In genomic region chr15:70818580-70818979, GRCh38 we compare ENCODE assay signal across 39 cellular contexts. TPM values are rescaled to one million over a fixed set of nuclear protein-coding genes. Genes with fewer than 3 reads are reported as not detected.
"Had no signal": no experiment of that assay in that cellular context is flagged by ENCODE, and none has a peak within 500 bp of the region (broad histone marks: within the 10 kb centered on the region; RNA-seq: fewer than 3 reads in every experiment).

No MANE protein-coding gene starts in this region.

- H3K36me3 Mint-ChIP-seq: activated naive CD4-positive, alpha-beta T cell treated with anti-CD3 and anti-CD28 coated beads, Interleukin-2, amount 10 ng/mL, durations not matched to agents 7 days and 5 days; activated naive CD4-positive, alpha-beta T cell treated with anti-CD3 and anti-CD28 coated beads, Interleukin-2, amount 50 U/mL, for 24 hours; activated naive CD4-positive, alpha-beta T cell treated with anti-CD3 and anti-CD28 coated beads, Interleukin-2, amount 50 U/mL, for 72 hours; activated naive CD8-positive, alpha-beta T cell; activated naive CD8-positive, alpha-beta T cell treated with anti-CD3 and anti-CD28 coated beads for 36 hours; activated naive CD8-positive, alpha-beta T cell treated with anti-CD3 and anti-CD28 coated beads, Interleukin-2, amount 10 ng/mL, durations not matched to agents 7 days and 5 days; brain had no signal

- ATAC-seq: activated naive CD4-positive, alpha-beta T cell treated with anti-CD3 and anti-CD28 coated beads, Interleukin-2, amount 50 U/mL, for 72 hours; activated naive CD8-positive, alpha-beta T cell treated with anti-CD3 and anti-CD28 coated beads, Interleukin-2, amount 50 U/mL, for 24 hours; activated T-cell treated with anti-CD3 and anti-CD28 coated beads, Interleukin-2, amount 50 U/mL, for 4 hours; activated T-cell treated with anti-CD3 and anti-CD28 coated beads, Interleukin-2, amount 50 U/mL, for 72 hours; activated T-helper 17 cell treated with anti-CD3 and anti-CD28 coated beads, Interleukin-2, amount 50 U/mL, for 72 hours; body of pancreas had no signal

- FAIRE-seq: astrocyte, colon had no signal

- DNase-seq: activated effector memory CD4-positive, alpha-beta T cell treated with anti-CD3 and anti-CD28 coated beads, Interleukin-2, amount 50 U/mL, for 16 hours; activated effector memory CD4-positive, alpha-beta T cell treated with Interleukin-2 at 50 U/mL for 16 hours; activated gamma-delta T cell; activated gamma-delta T cell treated with Interleukin-2 at 50 U/mL for 16 hours; activated naive CD4-positive, alpha-beta T cell; activated naive CD4-positive, alpha-beta T cell treated with anti-CD3 and anti-CD28 coated beads for 36 hours; activated naive CD4-positive, alpha-beta T cell treated with anti-CD3 and anti-CD28 coated beads, Interleukin-2, amount 10 ng/mL, durations not matched to agents 7 days and 5 days; activated naive CD4-positive, alpha-beta T cell treated with anti-CD3 and anti-CD28 coated beads, Interleukin-2, amount 50 U/mL, for 16 hours; activated naive CD4-positive, alpha-beta T cell treated with Interleukin-2 at 50 U/mL for 16 hours; activated naive CD8-positive, alpha-beta T cell treated with anti-CD3 and anti-CD28 coated beads for 36 hours; activated naive CD8-positive, alpha-beta T cell treated with anti-CD3 and anti-CD28 coated beads, Interleukin-2, amount 10 ng/mL, durations not matched to agents 7 days and 5 days; activated naive CD8-positive, alpha-beta T cell treated with anti-CD3 and anti-CD28 coated beads, Interleukin-2, amount 50 U/mL, for 24 hours; activated T-cell treated with anti-CD3 and anti-CD28 coated beads, Interleukin-2, amount 50 U/mL, for 24 hours; activated T-cell treated with anti-CD3 and anti-CD28 coated beads, Interleukin-2, amount 50 U/mL, for 4 hours; activated T-cell treated with anti-CD3 and anti-CD28 coated beads, Interleukin-2, amount 50 U/mL, for 48 hours; activated T-cell treated with anti-CD3 and anti-CD28 coated beads, Interleukin-2, amount 50 U/mL, for 72 hours; adrenal gland; amniotic stem cell; amygdala; anterior cingulate cortex; aorta; body of pancreas; brain microvascular endothelial cell; caudate nucleus; central memory CD4-positive, alpha-beta T cell; cerebellar nuclear complex had no signal

- H3K36me3 ChIP-seq: adrenal gland, ascending aorta, brain microvascular endothelial cell, breast epithelium, cardiac muscle cell had no signal

- H3K9me3 Mint-ChIP-seq: activated naive CD4-positive, alpha-beta T cell treated with anti-CD3 and anti-CD28 coated beads, Interleukin-2, amount 10 ng/mL, durations not matched to agents 7 days and 5 days; activated naive CD4-positive, alpha-beta T cell treated with anti-CD3 and anti-CD28 coated beads, Interleukin-2, amount 50 U/mL, for 24 hours; activated naive CD4-positive, alpha-beta T cell treated with anti-CD3 and anti-CD28 coated beads, Interleukin-2, amount 50 U/mL, for 72 hours; activated naive CD8-positive, alpha-beta T cell treated with anti-CD3 and anti-CD28 coated beads for 36 hours; activated naive CD8-positive, alpha-beta T cell treated with anti-CD3 and anti-CD28 coated beads, Interleukin-2, amount 10 ng/mL, durations not matched to agents 7 days and 5 days; activated naive CD8-positive, alpha-beta T cell treated with anti-CD3 and anti-CD28 coated beads, Interleukin-2, amount 50 U/mL, for 24 hours; activated T-cell treated with anti-CD3 and anti-CD28 coated beads, Interleukin-2, amount 50 U/mL, for 24 hours; activated T-cell treated with anti-CD3 and anti-CD28 coated beads, Interleukin-2, amount 50 U/mL, for 4 hours; activated T-cell treated with anti-CD3 and anti-CD28 coated beads, Interleukin-2, amount 50 U/mL, for 72 hours; activated T-helper 1 cell treated with anti-CD3 and anti-CD28 coated beads, Interleukin-12 subunit alpha, Interleukin-12 subunit beta, Interleukin-2, Interleukin-4 antibody, amounts not matched to agents 30 ng/mL and 10 ng/mL and 1 ng/mL, durations not matched to agents 14 hours and 24 hours and 36 hours; activated T-helper 17 cell treated with anti-CD3 and anti-CD28 coated beads, Interleukin-2, amount 50 U/mL, for 72 hours; activated T-helper 2 cell treated with anti-CD3 and anti-CD28 coated beads, Interferon-gamma antibody, Interleukin-2, Interleukin-4, amounts not matched to agents 10 μg/mL and 5 μg/mL and 100 μg/mL, durations not matched to agents 14 hours and 24 hours and 36 hours; central memory CD8-positive, alpha-beta T cell had no signal

- H3K27me3 Mint-ChIP-seq: activated naive CD4-positive, alpha-beta T cell treated with anti-CD3 and anti-CD28 coated beads, Interleukin-2, amount 50 U/mL, for 24 hours; activated naive CD8-positive, alpha-beta T cell treated with anti-CD3 and anti-CD28 coated beads for 36 hours; activated naive CD8-positive, alpha-beta T cell treated with anti-CD3 and anti-CD28 coated beads, Interleukin-2, amount 50 U/mL, for 24 hours; activated T-helper 17 cell treated with anti-CD3 and anti-CD28 coated beads, Interleukin-2, amount 50 U/mL, for 72 hours; central memory CD8-positive, alpha-beta T cell had no signal

- H3K9me3 ChIP-seq: adrenal gland, ascending aorta, body of pancreas, breast epithelium had no signal

- H3K4me1 ChIP-seq: adrenal gland, ascending aorta, body of pancreas had no signal

- H3K27ac ChIP-seq: adrenal gland, ascending aorta, body of pancreas, brain microvascular endothelial cell, cardiac muscle cell had no signal

- H3K27me3 ChIP-seq: adrenal gland, ascending aorta, body of pancreas, brain microvascular endothelial cell, breast epithelium, cardiac muscle cell had no signal

- H3K4me3 ChIP-seq: adrenal gland, ascending aorta, body of pancreas, breast epithelium, cardiac muscle cell had no signal

- H3K4me1 Mint-ChIP-seq: activated naive CD4-positive, alpha-beta T cell treated with anti-CD3 and anti-CD28 coated beads, Interleukin-2, amount 10 ng/mL, durations not matched to agents 7 days and 5 days; activated naive CD4-positive, alpha-beta T cell treated with anti-CD3 and anti-CD28 coated beads, Interleukin-2, amount 50 U/mL, for 24 hours; activated naive CD8-positive, alpha-beta T cell treated with anti-CD3 and anti-CD28 coated beads for 36 hours; activated naive CD8-positive, alpha-beta T cell treated with anti-CD3 and anti-CD28 coated beads, Interleukin-2, amount 50 U/mL, for 24 hours; activated T-helper 17 cell treated with anti-CD3 and anti-CD28 coated beads, Interleukin-2, amount 50 U/mL, for 72 hours; brain; central memory CD8-positive, alpha-beta T cell had no signal

- H3K4me3 Mint-ChIP-seq: activated naive CD4-positive, alpha-beta T cell treated with anti-CD3 and anti-CD28 coated beads for 36 hours; activated naive CD4-positive, alpha-beta T cell treated with anti-CD3 and anti-CD28 coated beads, Interleukin-2, amount 10 ng/mL, durations not matched to agents 7 days and 5 days; activated naive CD4-positive, alpha-beta T cell treated with anti-CD3 and anti-CD28 coated beads, Interleukin-2, amount 50 U/mL, for 24 hours; activated naive CD8-positive, alpha-beta T cell; activated naive CD8-positive, alpha-beta T cell treated with anti-CD3 and anti-CD28 coated beads for 36 hours; activated naive CD8-positive, alpha-beta T cell treated with anti-CD3 and anti-CD28 coated beads, Interleukin-2, amount 10 ng/mL, durations not matched to agents 7 days and 5 days; activated naive CD8-positive, alpha-beta T cell treated with anti-CD3 and anti-CD28 coated beads, Interleukin-2, amount 50 U/mL, for 24 hours; activated T-cell treated with anti-CD3 and anti-CD28 coated beads, Interleukin-2, amount 50 U/mL, for 24 hours; activated T-cell treated with anti-CD3 and anti-CD28 coated beads, Interleukin-2, amount 50 U/mL, for 4 hours; activated T-cell treated with anti-CD3 and anti-CD28 coated beads, Interleukin-2, amount 50 U/mL, for 72 hours; activated T-helper 1 cell treated with anti-CD3 and anti-CD28 coated beads, Interleukin-12 subunit alpha, Interleukin-12 subunit beta, Interleukin-2, Interleukin-4 antibody, amounts not matched to agents 30 ng/mL and 10 ng/mL and 1 ng/mL, durations not matched to agents 14 hours and 24 hours and 36 hours; activated T-helper 17 cell treated with anti-CD3 and anti-CD28 coated beads, Interleukin-2, amount 50 U/mL, for 72 hours; brain; central memory CD8-positive, alpha-beta T cell had no signal

- H3K27ac Mint-ChIP-seq: activated naive CD4-positive, alpha-beta T cell treated with anti-CD3 and anti-CD28 coated beads for 36 hours; activated naive CD4-positive, alpha-beta T cell treated with anti-CD3 and anti-CD28 coated beads, Interleukin-2, amount 10 ng/mL, durations not matched to agents 7 days and 5 days; activated naive CD4-positive, alpha-beta T cell treated with anti-CD3 and anti-CD28 coated beads, Interleukin-2, amount 50 U/mL, for 24 hours; activated naive CD4-positive, alpha-beta T cell treated with anti-CD3 and anti-CD28 coated beads, Interleukin-2, amount 50 U/mL, for 72 hours; activated naive CD8-positive, alpha-beta T cell; activated naive CD8-positive, alpha-beta T cell treated with anti-CD3 and anti-CD28 coated beads for 36 hours; activated naive CD8-positive, alpha-beta T cell treated with anti-CD3 and anti-CD28 coated beads, Interleukin-2, amount 10 ng/mL, durations not matched to agents 7 days and 5 days; activated naive CD8-positive, alpha-beta T cell treated with anti-CD3 and anti-CD28 coated beads, Interleukin-2, amount 50 U/mL, for 24 hours; activated T-cell treated with anti-CD3 and anti-CD28 coated beads, Interleukin-2, amount 50 U/mL, for 24 hours; activated T-cell treated with anti-CD3 and anti-CD28 coated beads, Interleukin-2, amount 50 U/mL, for 72 hours; activated T-helper 1 cell treated with anti-CD3 and anti-CD28 coated beads, Interleukin-12 subunit alpha, Interleukin-12 subunit beta, Interleukin-2, Interleukin-4 antibody, amounts not matched to agents 30 ng/mL and 10 ng/mL and 1 ng/mL, durations not matched to agents 14 hours and 24 hours and 36 hours; activated T-helper 17 cell treated with anti-CD3 and anti-CD28 coated beads, Interleukin-2, amount 50 U/mL, for 72 hours; activated T-helper 2 cell treated with anti-CD3 and anti-CD28 coated beads, Interferon-gamma antibody, Interleukin-2, Interleukin-4, amounts not matched to agents 10 μg/mL and 5 μg/mL and 100 μg/mL, durations not matched to agents 14 hours and 24 hours and 36 hours; brain had no signal

RNA-seq across cellular contexts. Expression of gene LARP6, which starts 35.4 kb away (rescaled TPM):
- total RNA-seq: activated naive CD4-positive, alpha-beta T cell treated with anti-CD3 and anti-CD28 coated beads for 36 hours; activated naive CD8-positive, alpha-beta T cell treated with anti-CD3 and anti-CD28 coated beads, Interleukin-2, amount 10 ng/mL, durations not matched to agents 7 days and 5 days; activated T-helper 1 cell treated with anti-CD3 and anti-CD28 coated beads, Interleukin-12 subunit alpha, Interleukin-12 subunit beta, Interleukin-2, Interleukin-4 antibody, amounts not matched to agents 30 ng/mL and 10 ng/mL and 1 ng/mL, durations not matched to agents 14 hours and 24 hours and 36 hours; activated T-helper 2 cell treated with anti-CD3 and anti-CD28 coated beads, Interferon-gamma antibody, Interleukin-2, Interleukin-4, amounts not matched to agents 10 μg/mL and 5 μg/mL and 100 μg/mL, durations not matched to agents 14 hours and 24 hours and 36 hours had no signal
